9 cellular contexts compared by ENCODE assay signal in genomic region chr22:24245584-24246561, GRCh38. TPM values are rescaled to one million over a fixed set of nuclear protein-coding genes. Genes with fewer than 3 reads are reported as not detected.
DNase-seq lines count a peak whose midpoint lies in the region; ATAC-seq, FAIRE-seq and TF ChIP-seq lines count a peak whose summit lies in the region.
"Not testable (repeated sequence)": the region's sequence is repeated elsewhere in the genome, so short reads cannot be mapped to it uniquely, and the experiment has no call there.
"Had no signal": no experiment of that assay in that cellular context is flagged by ENCODE, and none has a peak within 500 bp of the region (broad histone marks: within the 10 kb centered on the region; RNA-seq: fewer than 3 reads in every experiment).

No MANE protein-coding gene starts in this region.

- TF ChIP-seq EP300 in A549 (IDR thresholded peaks at IDR 0.05) = not testable (repeated sequence)

- not testable (repeated sequence) for TF ChIP-seq POLR2A in A549 (IDR thresholded peaks at IDR 0.05; ENCODE audit: low read length)

- H3K4me1 ChIP-seq in A549 (peaks cover 48% of the 10 kb centered on the region), GM23248 (ENCODE audit: insufficient read depth) (peaks cover 21% of the 10 kb centered on the region), left lung (peaks cover 46 to 52% of the 10 kb centered on the region in 2 donors), stomach smooth muscle (ENCODE audit: control insufficient read depth, insufficient read depth, low read length) (peaks cover 25% of the 10 kb centered on the region)
- H3K4me1 ChIP-seq in pancreas = not testable (repeated sequence)

- peak overlapping the region; percentile 81 for H3K9ac ChIP-seq in GM23248
- not testable (repeated sequence) for H3K9ac ChIP-seq in stomach smooth muscle (ENCODE audit: low read length in 2 of 2)

- intact Hi-C loops in left lung (cut with DNase I) (loop anchor here in 1 of 2 donors (5.0 kb wide), 1 partner anchor 59 kb away; no protein-coding TSS in a partner anchor), pancreas (cut with DNase I) (loop anchor here in 1 of 3 donors (5.0 kb wide), 1 partner anchor 54 kb away; no protein-coding TSS in a partner anchor)

- not testable (repeated sequence) for TF ChIP-seq RAD21 in A549 (conservative IDR thresholded peaks at IDR 0.05 in 1 of 2, IDR thresholded peaks at IDR 0.05 in 1 of 2)

- not testable (repeated sequence) for H3K36me3 Mint-ChIP-seq in activated naive CD4-positive, alpha-beta T cell treated with anti-CD3 and anti-CD28 coated beads, Interleukin-2, amount 10 ng/mL, durations not matched to agents 7 days and 5 days

- not testable (repeated sequence) for H3K27me3 ChIP-seq in GM23248 (replicated peaks; ENCODE audit: insufficient read depth); left lung; pancreas; stomach smooth muscle (ENCODE audit: control insufficient read depth in 1 of 2, insufficient read depth in 2 of 2, low read length in 2 of 2)

- peaks cover 36% of the 10 kb centered on the region for H3K4me1 Mint-ChIP-seq in activated naive CD4-positive, alpha-beta T cell treated with anti-CD3 and anti-CD28 coated beads, Interleukin-2, amount 10 ng/mL, durations not matched to agents 7 days and 5 days

- H3K36me3 ChIP-seq in GM23248 (ENCODE audit: low read depth); left lung; pancreas; stomach smooth muscle (ENCODE audit: control insufficient read depth in 2 of 2, insufficient read depth in 2 of 2, low read length in 2 of 2): not testable (repeated sequence)

- CTCF ChIA-PET in A549 (lab: Yijun Ruan, JAX) = interaction anchor here (0.6 to 2.5 kb wide), 4 partner anchors 15 to 56 kb away, joined by 3 to 23 read pairs (median 5); no protein-coding TSS in a partner anchor
- CTCF ChIA-PET in activated naive CD4-positive, alpha-beta T cell treated with anti-CD3 and anti-CD28 coated beads, Interleukin-2, amount 10 ng/mL, durations not matched to agents 7 days and 5 days (lab: Charles Lee) = interaction anchor here (2.3 kb wide), 1 partner anchor 56 kb away, joined by 9 read pairs; no protein-coding TSS in a partner anchor

- not testable (repeated sequence) for H3K9me3 ChIP-seq in A549; GM23248 (ENCODE audit: low read depth); left lung; pancreas; stomach smooth muscle (ENCODE audit: control insufficient read depth in 2 of 2, low read length in 2 of 2)

- not testable (repeated sequence) for H4K20me1 ChIP-seq in GM23248 (ENCODE audit: insufficient read depth)

- not testable (repeated sequence) for H3K79me2 ChIP-seq in GM23248 (ENCODE audit: insufficient read depth)

- POLR2A ChIA-PET in A549 (lab: Yijun Ruan, JAX) = not testable (repeated sequence)

- DNase-seq in A549 (ENCODE audit: low read depth in 1 of 2, low spot score in 1 of 2); activated naive CD4-positive, alpha-beta T cell treated with anti-CD3 and anti-CD28 coated beads, Interleukin-2, amount 10 ng/mL, durations not matched to agents 7 days and 5 days: not testable (repeated sequence)
- DNase-seq in GM23248 (peak; percentile 76), choroid plexus epithelial cell (ENCODE audit: low read depth) (peak; percentile 95), foreskin fibroblast (peak; percentile 72 to 73), left lung (peak in 1 of 2 donors; percentile 57), pancreas (peak in 2 of 6 donors; percentile 24 to 43)

- FAIRE-seq in A549 (lab: Jason Lieb, UNC); pancreas (lab: Jason Lieb, UNC): not testable (repeated sequence)

- not testable (repeated sequence) for H3K4me3 Mint-ChIP-seq in activated naive CD4-positive, alpha-beta T cell treated with anti-CD3 and anti-CD28 coated beads, Interleukin-2, amount 10 ng/mL, durations not matched to agents 7 days and 5 days

- not testable (repeated sequence) for H3K9me3 Mint-ChIP-seq in activated naive CD4-positive, alpha-beta T cell treated with anti-CD3 and anti-CD28 coated beads, Interleukin-2, amount 10 ng/mL, durations not matched to agents 7 days and 5 days

- H3K27me3 Mint-ChIP-seq in activated naive CD4-positive, alpha-beta T cell treated with anti-CD3 and anti-CD28 coated beads, Interleukin-2, amount 10 ng/mL, durations not matched to agents 7 days and 5 days = not testable (repeated sequence)

- not testable (repeated sequence) for H3K4me3 ChIP-seq in A549; GM23248; foreskin fibroblast (ENCODE audit: low read depth in 1 of 2, low read length in 2 of 2); left lung; pancreas
- H3K4me3 ChIP-seq in choroid plexus epithelial cell (ENCODE audit: low read depth, low read length) (peak overlapping the region; percentile 50), stomach smooth muscle (ENCODE audit: low read length in 2 of 2) (peak overlapping the region in 1 of 2 donors; percentile 49)

- 57% methylated on average over 5 of the region's 18 CpGs for WGBS in A549 (ENCODE audit: missing lambda C conversion rate)
- WGBS in GM23248 (ENCODE audit: low coverage in 1 of 2, low lambda C conversion rate in 2 of 2, missing lambda C conversion rate in 2 of 2), 2 experiments = 28 to 43% methylated on average over 14 to 18 of the region's 18 CpGs
- WGBS in pancreas, 2 donors = 71 to 72% methylated on average over 17 to 18 of the region's 18 CpGs

- not testable (repeated sequence) for H2AFZ ChIP-seq in GM23248

- H3K27ac ChIP-seq in A549 = peak overlapping the region; percentile 82 to 100
- peak overlapping the region; percentile 91 for H3K27ac ChIP-seq in GM23248
- H3K27ac ChIP-seq in left lung = peak overlapping the region; percentile 78 to 79
- H3K27ac ChIP-seq in pancreas = peak overlapping the region in 1 of 4 donors; percentile 27
- peak overlapping the region; percentile 41 for H3K27ac ChIP-seq in stomach smooth muscle (ENCODE audit: low read length)

- in situ Hi-C loops in GM23248 (cut with MboI) = loop anchor here (10.0 kb wide), 1 partner anchor 51 kb away; no protein-coding TSS in a partner anchor

- H3F3A ChIP-seq in GM23248 (ENCODE audit: insufficient read depth) = not testable (repeated sequence)

- not testable (repeated sequence) for H3K9me2 ChIP-seq in GM23248 (ENCODE audit: insufficient read depth)

- not testable (repeated sequence) for TF ChIP-seq CTCF in A549 (IDR thresholded peaks at IDR 0.05); choroid plexus epithelial cell (conservative IDR thresholded peaks at IDR 0.05; ENCODE audit: low read depth, low read length); foreskin fibroblast (IDR thresholded peaks at IDR 0.05; ENCODE audit: low read depth, low read length); left lung (IDR thresholded peaks at IDR 0.05); pancreas (IDR thresholded peaks at IDR 0.05)

- ATAC-seq in A549 = not testable (repeated sequence)
- ATAC-seq in left lung (peak; percentile 49), pancreas (peak in 3 of 4 donors; percentile 29 to 37 (median 37))

- peak overlapping the region; percentile 45 for H3K27ac Mint-ChIP-seq in activated naive CD4-positive, alpha-beta T cell treated with anti-CD3 and anti-CD28 coated beads, Interleukin-2, amount 10 ng/mL, durations not matched to agents 7 days and 5 days

- H3K4me2 ChIP-seq in A549 = peak overlapping the region; percentile 52; the same call in 2 of the 3 replicates
- peak overlapping the region; percentile 11 for H3K4me2 ChIP-seq in GM23248 (ENCODE audit: unreplicated experiment)

RNA-seq across cellular contexts. Expression of gene GGT5, which starts 1.0 kb away (rescaled TPM):
- polyA plus RNA-seq in A549 (2011; rRNA removed) (2.3 and 3.1 TPM in 2 replicates), A549 (2017; fragmentation: RNase III; extraction: RNeasy Plus Mini Kit Qiagen cat#74134 plus additional on column Dnase treatment) (2.2 to 3.3 TPM (median 2.5 TPM) in 3 replicates), GM23248 (2016; fragmentation: Nextera tagmentation; extraction: Ambion mirVana) (5.0 and 5.1 TPM in 2 replicates), pancreas (10 to 100 TPM; 12.3 to 15.9 TPM)
- 0.90 and 1.2 TPM in 2 replicates for polyA plus RNA-seq in A549 (2012; cell fraction: cytosol; rRNA removed)
- polyA plus RNA-seq in A549 (2012; cell fraction: nucleus; rRNA removed) = 8.8 and 9.9 TPM in 2 replicates
- 1.9 and 4.9 TPM in 2 replicates for polyA minus RNA-seq in A549 (2011; rRNA and poly(A)+ RNA removed)
- 0.38 and 1.3 TPM in 2 replicates for total RNA-seq in GM23248 (2014; rRNA removed; shearing (Covaris generic))
- total RNA-seq in left lung (10 to 100 TPM; 18.9 to 25.6 TPM), pancreas (10 to 100 TPM in 4 of 6 donors, 1 to 10 TPM in 2; 2.3 to 18.3 (median 11.4) TPM)
- total RNA-seq: G401 had no signal

RNA-seq across cellular contexts. Expression of gene SPECC1L, which starts 24.8 kb away (rescaled TPM):
- polyA plus RNA-seq in A549 (2011; rRNA removed) (22.4 and 25.2 TPM in 2 replicates), A549 (2017; fragmentation: RNase III; extraction: RNeasy Plus Mini Kit Qiagen cat#74134 plus additional on column Dnase treatment) (14.8 to 15.4 TPM (median 15.2 TPM) in 3 replicates), GM23248 (2016; fragmentation: Nextera tagmentation; extraction: Ambion mirVana) (21.1 and 23.9 TPM in 2 replicates), pancreas (10 to 100 TPM in 1 of 2 donors, 1 to 10 TPM in 1; 8.6 to 10.4 TPM)
- 8.8 and 9.6 TPM in 2 replicates for polyA plus RNA-seq in A549 (2012; cell fraction: cytosol; rRNA removed)
- polyA plus RNA-seq in A549 (2012; cell fraction: nucleus; rRNA removed) = 15.3 and 21.1 TPM in 2 replicates
- 25.9 and 27.2 TPM in 2 replicates for polyA minus RNA-seq in A549 (2011; rRNA and poly(A)+ RNA removed)
- total RNA-seq in GM23248 (2014; rRNA removed; shearing (Covaris generic)) = 34.0 and 39.1 TPM in 2 replicates
- total RNA-seq in left lung (10 to 100 TPM; 70.9 to 94.4 TPM), pancreas (10 to 100 TPM; 25.7 to 36.3 (median 28.7) TPM)
